Comparison of ENCODE assay signal across 1 cellular context in the genomic region with DNA sequence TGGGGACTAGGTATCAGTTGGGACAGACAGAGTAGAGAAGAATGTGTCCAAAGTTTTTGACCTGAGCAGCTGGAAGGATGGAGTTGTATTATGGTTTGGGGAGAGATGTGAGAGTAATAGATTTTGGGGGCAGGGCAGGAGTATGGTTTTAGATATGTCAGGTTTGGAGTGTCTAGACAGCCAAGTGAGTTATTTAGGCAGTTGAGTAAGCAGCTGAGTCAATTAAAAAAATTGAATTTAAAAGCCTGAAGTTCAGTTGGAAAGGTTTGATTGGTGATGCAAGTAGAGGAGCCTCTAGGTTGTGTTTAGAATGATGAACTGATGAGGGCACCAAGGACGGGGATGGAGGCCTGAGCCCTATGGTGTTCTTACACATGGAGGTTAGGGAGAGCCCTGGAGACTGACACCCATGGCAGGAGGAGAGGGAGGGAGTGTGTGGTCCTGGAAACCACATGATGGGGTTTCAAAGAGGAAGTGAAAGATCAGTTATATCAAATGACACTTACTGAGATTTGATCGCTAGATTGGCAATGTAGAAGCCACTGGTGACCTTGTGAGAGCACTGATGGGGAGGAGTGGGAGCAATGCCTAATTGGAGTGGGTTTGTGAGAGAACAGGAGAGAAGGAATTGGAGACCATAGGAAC.
TF ChIP-seq lines count a peak whose summit lies in the region.

No MANE protein-coding gene starts in this region.

TF ChIP-seq in IMR-90, 13 proteins besides CTCF, POLR2A, EP300 and RAD21 (continued from another document):
- no peak for TF ChIP-seq ELK1 (IDR thresholded peaks at IDR 0.05; ENCODE audit: borderline replicate concordance, low read depth, low read length)
